13 cellular contexts compared by ENCODE assay signal in genomic region chr7:57480304-57480703, GRCh38. TPM values are rescaled to one million over a fixed set of nuclear protein-coding genes. Genes with fewer than 3 reads are reported as not detected.
DNase-seq lines count a peak whose midpoint lies in the region; ATAC-seq, FAIRE-seq and TF ChIP-seq lines count a peak whose summit lies in the region.
"Not testable (repeated sequence)": the region's sequence is repeated elsewhere in the genome, so short reads cannot be mapped to it uniquely, and the experiment has no call there.
"Had no signal": no experiment of that assay in that cellular context is flagged by ENCODE, and none has a peak within 500 bp of the region (broad histone marks: within the 10 kb centered on the region; RNA-seq: fewer than 3 reads in every experiment).

No MANE protein-coding gene starts in this region.

- H3K4me1 ChIP-seq in H9 (ENCODE audit: insufficient read depth, low read length); PC-3 (ENCODE audit: insufficient read depth, low read length); adrenal gland (replicated peaks in 1 of 2): not testable (repeated sequence)

- not testable (repeated sequence) for H3K23ac ChIP-seq in H9 (ENCODE audit: insufficient read length, low read depth, low read length)

- FAIRE-seq in D721Med (lab: Jason Lieb, UNC) = not testable (repeated sequence)

- H3K79me1 ChIP-seq in H9 (ENCODE audit: insufficient read depth, low read depth, low read length, poor library complexity, severe bottlenecking) = not testable (repeated sequence)

- H2BK12ac ChIP-seq in H9 (ENCODE audit: insufficient read length, low read depth, low read length) = not testable (repeated sequence)

- H3K4me3 ChIP-seq in PC-3 (ENCODE audit: low read length); adrenal gland: not testable (repeated sequence)

- H3K79me2 ChIP-seq in H9 (ENCODE audit: insufficient read depth, low read length); PC-3 (ENCODE audit: low read length): not testable (repeated sequence)

- not testable (repeated sequence) for H4K8ac ChIP-seq in H9 (replicated peaks; ENCODE audit: insufficient read length, low read depth, low read length)

- H2AK5ac ChIP-seq in H9 (ENCODE audit: insufficient read length, low read length) = not testable (repeated sequence)

- BruUV-seq in PC-3 (replicated peaks; lab: Mats Ljungman, UMichigan) = not testable (repeated sequence)

- H3K27ac Mint-ChIP-seq in H9 = not testable (repeated sequence)

- not testable (repeated sequence) for H3F3A ChIP-seq in PC-3 (ENCODE audit: low read length, unreplicated experiment)

- peaks cover 52% of the 10 kb centered on the region for H3K9me3 ChIP-seq in H9 (ENCODE audit: control insufficient read depth, low read depth, low read length)
- peaks cover 23% of the 10 kb centered on the region for H3K9me3 ChIP-seq in PC-3 (ENCODE audit: low read length)
- not testable (repeated sequence) for H3K9me3 ChIP-seq in adrenal gland (replicated peaks in 1 of 3)

- DNase-seq in D721Med (ENCODE audit: insufficient read length, low spot score); H9; PC-3; left lobe of liver (ENCODE audit: low spot score): not testable (repeated sequence)
- DNase-seq in NAMALWA (ENCODE audit: low spot score) (peak; percentile 20), NCI-H69 (lab: John Stamatoyannopoulos, UW) (peak; percentile 1), adrenal gland (peak in 1 of 7 donors; percentile 23)

- H3K27me3 Mint-ChIP-seq in H9 (ENCODE audit: low read depth) = not testable (repeated sequence)

- POLR2A ChIA-PET in PC-3 (lab: Charles Lee; ENCODE audit: unreplicated experiment) = not testable (repeated sequence)

- not testable (repeated sequence) for TF ChIP-seq POLR2A in adrenal gland (IDR thresholded peaks at IDR 0.05)

- not testable (repeated sequence) for H2BK5ac ChIP-seq in H9 (ENCODE audit: insufficient read length, low read length)

- not testable (repeated sequence) for H3K9ac ChIP-seq in H9 (ENCODE audit: extremely low read depth, insufficient read length, low read length); PC-3 (ENCODE audit: low read length)

- not testable (repeated sequence) for H3K4me3 Mint-ChIP-seq in H9

- H3K4me2 ChIP-seq in H9 (ENCODE audit: insufficient read depth, insufficient read length, low read length); PC-3 (ENCODE audit: low read length): not testable (repeated sequence)

- not testable (repeated sequence) for H3K14ac ChIP-seq in H9 (ENCODE audit: insufficient read depth, low read length)

- peaks cover 4 to 15% (median 6%) of the 10 kb centered on the region in 3 experiments; a peak in 6 of 7 replicates for H3K36me3 Mint-ChIP-seq in H9 (ENCODE audit: insufficient read depth in 1 of 3, low read depth in 3 of 3)

- H3K36me3 ChIP-seq in PC-3 (ENCODE audit: low read depth, low read length); adrenal gland (replicated peaks in 1 of 2): not testable (repeated sequence)

- H2BK20ac ChIP-seq in H9 (ENCODE audit: low read depth, low read length, poor library complexity, severe bottlenecking) = not testable (repeated sequence)

- not testable (repeated sequence) for H3K18ac ChIP-seq in H9 (ENCODE audit: insufficient read length, low read depth, low read length)

- H2BK15ac ChIP-seq in H9 (ENCODE audit: low read depth, low read length) = not testable (repeated sequence)

- H3K27me3 ChIP-seq in H9 (ENCODE audit: insufficient read depth, low read length); PC-3 (ENCODE audit: low read length); adrenal gland: not testable (repeated sequence)

- not testable (repeated sequence) for H4K5ac ChIP-seq in H9 (ENCODE audit: insufficient read length, low read depth, low read length)

- H3K56ac ChIP-seq in H9 (ENCODE audit: insufficient read length, low read depth, low read length) = not testable (repeated sequence)

- H3K23me2 ChIP-seq in H9 (ENCODE audit: insufficient read length, low read depth, low read length, poor library complexity, severe bottlenecking) = not testable (repeated sequence)

- not testable (repeated sequence) for H3T11ph ChIP-seq in H9 (ENCODE audit: low read length)

- H2AFZ ChIP-seq in H9 (ENCODE audit: low read length); PC-3 (ENCODE audit: low read length): not testable (repeated sequence)

- not testable (repeated sequence) for H3K4ac ChIP-seq in H9 (ENCODE audit: low read depth, low read length)

- H3K9me3 Mint-ChIP-seq in H9 = peaks cover 63 to 72% of the 10 kb centered on the region in 2 experiments

- TF ChIP-seq CTCF in D721Med (IDR thresholded peaks at IDR 0.05; ENCODE audit: insufficient read depth, missing control alignments) (peak; percentile 13), H9 (conservative IDR thresholded peaks at IDR 0.05) (0 out of 3 replicates have a peak, but pooled peaks have one; percentile 17), PC-3 (conservative IDR thresholded peaks at IDR 0.05; ENCODE audit: low read depth, low read length) (peak; percentile 23; the same call in 1 of the 2 replicates), adrenal gland (IDR thresholded peaks at IDR 0.05) (peak in 5 of 6 experiments; percentile 13 to 33 (median 24))

- intact Hi-C loops in PC-3 (cut with micrococcal nuclease); adrenal gland (cut with DNase I): not testable (repeated sequence)

- H3K9me2 ChIP-seq in PC-3 (replicated peaks; ENCODE audit: low read length) = not testable (repeated sequence)

- not testable (repeated sequence) for H3K27ac ChIP-seq in H9 (ENCODE audit: insufficient read length, low read depth, low read length); PC-3 (ENCODE audit: low read length); adrenal gland

- H4K20me1 ChIP-seq in H9 (ENCODE audit: control insufficient read depth, insufficient read depth, insufficient read length); PC-3 (ENCODE audit: low read length): not testable (repeated sequence)

- H2BK120ac ChIP-seq in H9 (ENCODE audit: low read depth, low read length, poor library complexity, severe bottlenecking) = not testable (repeated sequence)

- CTCF ChIA-PET in PC-3 (lab: Charles Lee) = not testable (repeated sequence)

- H4K91ac ChIP-seq in H9 (ENCODE audit: insufficient read length, low read depth, low read length) = not testable (repeated sequence)

- H3K4me1 Mint-ChIP-seq in H9 = not testable (repeated sequence)

- ATAC-seq in PC-3 = not testable (repeated sequence)
- peak; percentile 78 for ATAC-seq in left lobe of liver

RNA-seq across cellular contexts. Expression of gene ZNF716, which starts 30.3 kb away (rescaled TPM):
- total RNA-seq in H9 (2021) (not detected in 2 replicates), PC-3 (2014; rRNA removed) (0.06 TPM in 1 of 2 replicates, not detected in the other), adrenal gland (not detected), left lobe of liver (not detected)
- not detected for polyA plus RNA-seq in adrenal gland
- total RNA-seq: A673; Caco-2; CD8-positive, alpha-beta T cell; Daoy; G401; LHCN-M2 had no signal
